20 cellular contexts compared by ENCODE assay signal in the genomic region with DNA sequence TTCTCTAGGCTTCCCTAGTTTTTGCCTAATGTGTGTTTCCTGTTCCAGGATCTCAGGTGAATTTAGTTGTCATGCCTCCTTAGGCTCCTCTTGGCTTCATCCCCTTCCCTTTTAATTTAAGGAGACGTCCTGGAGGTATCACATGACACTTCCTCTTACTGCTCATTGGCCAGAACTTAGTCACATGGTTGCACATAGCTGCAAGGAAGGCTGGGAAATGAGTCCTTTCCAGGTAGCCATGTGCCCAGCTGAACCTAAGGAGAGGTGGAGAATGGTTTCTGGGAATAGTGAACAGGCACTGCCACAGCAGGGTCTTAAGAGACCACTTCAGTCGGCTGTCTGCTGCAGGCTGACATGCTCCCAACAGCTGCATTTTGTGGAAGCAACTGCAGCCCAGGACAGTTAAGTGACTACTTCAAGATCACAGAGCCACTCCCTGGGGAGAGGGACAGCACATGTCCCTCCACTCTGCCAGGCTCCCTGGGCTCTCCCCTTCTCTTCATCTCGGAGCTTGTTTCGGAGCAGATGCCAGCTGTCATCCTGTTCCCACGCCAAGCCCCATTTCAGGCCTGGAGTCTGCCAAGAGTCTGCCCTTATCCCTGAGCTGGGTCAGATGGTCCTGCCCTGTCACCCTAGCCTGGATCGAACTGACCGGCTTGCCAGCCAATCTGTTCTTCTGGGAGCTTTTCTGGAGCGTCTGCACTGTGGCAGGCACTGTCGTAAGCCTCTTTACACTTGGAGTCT.
DNase-seq lines count a peak whose midpoint lies in the region; ATAC-seq and TF ChIP-seq lines count a peak whose summit lies in the region.
"Had no signal": no experiment of that assay in that cellular context is flagged by ENCODE, and none has a peak within 500 bp of the region (broad histone marks: within the 10 kb centered on the region; RNA-seq: fewer than 3 reads in every experiment).

No MANE protein-coding gene starts in this region.

- no peak for ATAC-seq in SK-N-SH treated with all-trans-retinoic acid at 6 μM for 48 hours
- no peak for ATAC-seq in gastroesophageal sphincter
- ATAC-seq: stimulated activated naive CD8-positive, alpha-beta T cell treated with anti-CD3 and anti-CD28 coated beads, Interleukin-15, amount 100 ng/mL, for 72 hours had no signal

- TF ChIP-seq EP300 in SK-N-SH (IDR thresholded peaks at IDR 0.05; ENCODE audit: borderline replicate concordance in 1 of 2, low read depth in 1 of 2, low read length in 1 of 2) (no peak), gastroesophageal sphincter (IDR thresholded peaks at IDR 0.05) (no peak), sigmoid colon (IDR thresholded peaks at IDR 0.05) (no peak)

- intact Hi-C loops in sigmoid colon (cut with DNase I), result loop anchor here (2.0 kb wide), 2 partner anchors 32 to 70 kb away; no protein-coding TSS in a partner anchor

- H3F3A ChIP-seq in SK-N-SH (replicated peaks; ENCODE audit: insufficient read depth), result no peaks in the 10 kb centered on the region

- CTCF ChIA-PET in SK-N-SH (lab: Yijun Ruan, JAX), result no interaction called here

- 36% methylated on average over 7 of the region's 9 CpGs for WGBS in SK-N-SH (ENCODE audit: low lambda C conversion rate)
- 49% methylated on average over 3 of the region's 9 CpGs; no CpG with 5 or more reads in 1 of the 2 donors for WGBS in gastroesophageal sphincter (ENCODE audit: low coverage in 1 of 2), 2 donors
- 79 to 80% methylated on average over 9 of the region's 9 CpGs for WGBS in sigmoid colon, 2 donors

- DNase-seq in SK-N-SH (no peak), NCI-H2171 (lab: John Stamatoyannopoulos, UW) (peak; percentile 9), sigmoid colon (no peak), A172 (ENCODE audit: low spot score) (no peak), osteoblast (ENCODE audit: insufficient read length, low spot score, missing footprints) (no peak), NCI-H1436 treated with DMSO at 0.1 percent for 48 hours (lab: John Stamatoyannopoulos, UW) (no peak)
- DNase-seq: activated B cell treated with CpG ODN at 0.5 μM for 24 hours; activated CD4-positive, alpha-beta T cell treated with anti-CD3 and anti-CD28 coated beads, Interleukin-2, amount 50 U/mL, for 4 hours; DMS79 treated with DMSO at 0.1 percent for 48 hours; foreskin fibroblast; GOT3; KG1; NCI-H146; NCI-H526 treated with DMSO at 0.1 percent for 48 hours; stimulated activated naive CD8-positive, alpha-beta T cell treated with anti-CD3 and anti-CD28 coated beads, Interleukin-15, amount 100 ng/mL, for 72 hours; T-helper 9 cell; upper lobe of left lung had no signal

- TF ChIP-seq POLR2A in gastroesophageal sphincter (IDR thresholded peaks at IDR 0.05), result no peak
- TF ChIP-seq POLR2A in sigmoid colon (IDR thresholded peaks at IDR 0.05), result no peak

- no peaks in the 10 kb centered on the region for H3K36me3 ChIP-seq in SK-N-SH (replicated peaks in 1 of 2; ENCODE audit: control insufficient read depth in 1 of 2, insufficient read depth in 2 of 2, low read length in 1 of 2)
- no peaks in the 10 kb centered on the region for H3K36me3 ChIP-seq in gastroesophageal sphincter
- no peaks in the 10 kb centered on the region for H3K36me3 ChIP-seq in sigmoid colon
- no peaks in the 10 kb centered on the region for H3K36me3 ChIP-seq in osteoblast (ENCODE audit: insufficient read depth, low read length)
- H3K36me3 ChIP-seq: ascending aorta, upper lobe of left lung had no signal

- H3K27ac ChIP-seq in SK-N-SH (ENCODE audit: low read depth in 2 of 2, low read length in 1 of 2) (no peak overlapping the region), gastroesophageal sphincter (peak overlapping the region; percentile 24 to 93 (median 84)), sigmoid colon (peak overlapping the region; percentile 81 to 91 (median 87)), osteoblast (ENCODE audit: low read depth, low read length) (no peak overlapping the region)
- H3K27ac ChIP-seq: ascending aorta, upper lobe of left lung had no signal

- no peak for TF ChIP-seq RAD21 in SK-N-SH (IDR thresholded peaks at IDR 0.05; ENCODE audit: low read length)

- no peaks in the 10 kb centered on the region for H4K20me1 ChIP-seq in SK-N-SH (ENCODE audit: insufficient read depth)
- no peaks in the 10 kb centered on the region for H4K20me1 ChIP-seq in osteoblast (ENCODE audit: insufficient read depth, low read length)

- H2AFZ ChIP-seq in SK-N-SH (ENCODE audit: low read depth) (no peak overlapping the region), osteoblast (ENCODE audit: low read length) (no peak overlapping the region)

- H3K4me3 ChIP-seq in SK-N-SH (ENCODE audit: low read depth in 2 of 2, low read length in 1 of 2) (no peak overlapping the region), gastroesophageal sphincter (no peak overlapping the region), sigmoid colon (no peak overlapping the region), osteoblast (ENCODE audit: insufficient read depth, low read length) (no peak overlapping the region)
- H3K4me3 ChIP-seq: ascending aorta, upper lobe of left lung had no signal

- H3K79me2 ChIP-seq in SK-N-SH (ENCODE audit: insufficient read depth) (no peaks in the 10 kb centered on the region), osteoblast (ENCODE audit: insufficient read depth, low read length) (no peaks in the 10 kb centered on the region)

- POLR2A ChIA-PET in SK-N-SH (lab: Yijun Ruan, JAX), result no interaction called here

- H3K9ac ChIP-seq in SK-N-SH, result no peak overlapping the region

- H3K4me1 ChIP-seq in SK-N-SH (ENCODE audit: control insufficient read depth in 1 of 2, insufficient read depth in 2 of 2, low read depth in 1 of 2, low read length in 1 of 2) (no peaks in the 10 kb centered on the region), gastroesophageal sphincter (peaks cover 13 to 77% (median 31%) of the 10 kb centered on the region in 3 donors), sigmoid colon (peaks cover 0 to 97% (median 94%) of the 10 kb centered on the region in 4 donors), osteoblast (ENCODE audit: insufficient read depth, low read length) (no peaks in the 10 kb centered on the region)
- H3K4me1 ChIP-seq: ascending aorta, upper lobe of left lung had no signal

- H3K9me3 ChIP-seq in SK-N-SH (no peaks in the 10 kb centered on the region), gastroesophageal sphincter (no peaks in the 10 kb centered on the region), sigmoid colon (no peaks in the 10 kb centered on the region), osteoblast (ENCODE audit: low read depth, low read length) (no peaks in the 10 kb centered on the region)
- H3K9me3 ChIP-seq: ascending aorta, upper lobe of left lung had no signal

- H3K27me3 ChIP-seq in SK-N-SH (ENCODE audit: insufficient read depth) (peaks cover 35% of the 10 kb centered on the region), gastroesophageal sphincter (no peaks in the 10 kb centered on the region), sigmoid colon (no peaks in the 10 kb centered on the region), osteoblast (ENCODE audit: insufficient read depth, low read length) (peaks cover 39% of the 10 kb centered on the region)
- H3K27me3 ChIP-seq: ascending aorta, upper lobe of left lung had no signal

- H3K4me2 ChIP-seq in SK-N-SH, result no peak overlapping the region
- no peak overlapping the region for H3K4me2 ChIP-seq in osteoblast (ENCODE audit: insufficient read depth, low read length)

- TF ChIP-seq CTCF in SK-N-SH (IDR thresholded peaks at IDR 0.05), result no peak
- TF ChIP-seq CTCF in gastroesophageal sphincter (IDR thresholded peaks at IDR 0.05), result no peak
- TF ChIP-seq CTCF in sigmoid colon (IDR thresholded peaks at IDR 0.05), result no peak
- no peak for TF ChIP-seq CTCF in osteoblast (IDR thresholded peaks at IDR 0.05; ENCODE audit: extremely low read depth, low read depth, low read length)

- no peaks in the 10 kb centered on the region for H3K9me2 ChIP-seq in SK-N-SH

TF ChIP-seq in SK-N-SH, 30 proteins besides CTCF, POLR2A, EP300 and RAD21:
- TF ChIP-seq, protein P1, sequence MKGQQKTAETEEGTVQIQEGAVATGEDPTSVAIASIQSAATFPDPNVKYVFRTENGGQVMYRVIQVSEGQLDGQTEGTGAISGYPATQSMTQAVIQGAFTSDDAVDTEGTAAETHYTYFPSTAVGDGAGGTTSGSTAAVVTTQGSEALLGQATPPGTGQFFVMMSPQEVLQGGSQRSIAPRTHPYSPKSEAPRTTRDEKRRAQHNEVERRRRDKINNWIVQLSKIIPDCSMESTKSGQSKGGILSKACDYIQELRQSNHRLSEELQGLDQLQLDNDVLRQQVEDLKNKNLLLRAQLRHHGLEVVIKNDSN (IDR thresholded peaks at IDR 0.05; ENCODE audit: borderline replicate concordance, low read depth), result peak; percentile 76; the same call in 1 of the 2 replicates
- TF ChIP-seq GABPA (IDR thresholded peaks at IDR 0.05; ENCODE audit: low read depth), result no peak

TF ChIP-seq in SK-N-SH treated with all-trans-retinoic acid at 6 μM for 48 hours, 23 proteins besides CTCF, POLR2A, EP300 and RAD21 (continues in another document):
- no peak for TF ChIP-seq ZC3H10 (CRISPR knock-in tag; IDR thresholded peaks at IDR 0.05)
- TF ChIP-seq, protein P2, sequence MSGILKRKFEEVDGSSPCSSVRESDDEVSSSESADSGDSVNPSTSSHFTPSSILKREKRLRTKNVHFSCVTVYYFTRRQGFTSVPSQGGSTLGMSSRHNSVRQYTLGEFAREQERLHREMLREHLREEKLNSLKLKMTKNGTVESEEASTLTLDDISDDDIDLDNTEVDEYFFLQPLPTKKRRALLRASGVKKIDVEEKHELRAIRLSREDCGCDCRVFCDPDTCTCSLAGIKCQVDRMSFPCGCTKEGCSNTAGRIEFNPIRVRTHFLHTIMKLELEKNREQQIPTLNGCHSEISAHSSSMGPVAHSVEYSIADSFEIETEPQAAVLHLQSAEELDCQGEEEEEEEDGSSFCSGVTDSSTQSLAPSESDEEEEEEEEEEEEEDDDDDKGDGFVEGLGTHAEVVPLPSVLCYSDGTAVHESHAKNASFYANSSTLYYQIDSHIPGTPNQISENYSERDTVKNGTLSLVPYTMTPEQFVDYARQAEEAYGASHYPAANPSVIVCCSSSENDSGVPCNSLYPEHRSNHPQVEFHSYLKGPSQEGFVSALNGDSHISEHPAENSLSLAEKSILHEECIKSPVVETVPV (CRISPR knock-in tag; IDR thresholded peaks at IDR 0.05), result no peak
- TF ChIP-seq, protein P3, sequence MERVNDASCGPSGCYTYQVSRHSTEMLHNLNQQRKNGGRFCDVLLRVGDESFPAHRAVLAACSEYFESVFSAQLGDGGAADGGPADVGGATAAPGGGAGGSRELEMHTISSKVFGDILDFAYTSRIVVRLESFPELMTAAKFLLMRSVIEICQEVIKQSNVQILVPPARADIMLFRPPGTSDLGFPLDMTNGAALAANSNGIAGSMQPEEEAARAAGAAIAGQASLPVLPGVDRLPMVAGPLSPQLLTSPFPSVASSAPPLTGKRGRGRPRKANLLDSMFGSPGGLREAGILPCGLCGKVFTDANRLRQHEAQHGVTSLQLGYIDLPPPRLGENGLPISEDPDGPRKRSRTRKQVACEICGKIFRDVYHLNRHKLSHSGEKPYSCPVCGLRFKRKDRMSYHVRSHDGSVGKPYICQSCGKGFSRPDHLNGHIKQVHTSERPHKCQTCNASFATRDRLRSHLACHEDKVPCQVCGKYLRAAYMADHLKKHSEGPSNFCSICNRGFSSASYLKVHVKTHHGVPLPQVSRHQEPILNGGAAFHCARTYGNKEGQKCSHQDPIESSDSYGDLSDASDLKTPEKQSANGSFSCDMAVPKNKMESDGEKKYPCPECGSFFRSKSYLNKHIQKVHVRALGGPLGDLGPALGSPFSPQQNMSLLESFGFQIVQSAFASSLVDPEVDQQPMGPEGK (CRISPR knock-in tag; IDR thresholded peaks at IDR 0.05; ENCODE audit: borderline replicate concordance), result no peak

Comparison
In these comparisons a context has a peak if more than half of its experiments do, and no peak if none do; other contexts are left out.
1. H3K27ac ChIP-seq: peak in gastroesophageal sphincter (4 of 4) and sigmoid colon (4 of 4); none in SK-N-SH (0 of 2) and osteoblast (single experiment).